In genomic region chr9:91422832-91423711, GRCh38 we compare ENCODE assay signal across 8 cellular contexts. TPM values are rescaled to one million over a fixed set of nuclear protein-coding genes. Genes with fewer than 3 reads are reported as not detected.
DNase-seq lines count a peak whose midpoint lies in the region; ATAC-seq and TF ChIP-seq lines count a peak whose summit lies in the region.

No MANE protein-coding gene starts in this region.

- peaks cover 35 to 46% (median 41%) of the 10 kb centered on the region in 4 donors for H3K4me1 Mint-ChIP-seq in CD4-positive, alpha-beta memory T cell

- POLR2A ChIA-PET in CD4-positive, alpha-beta memory T cell (lab: Charles Lee; ENCODE audit: partially characterized antibody) = interaction anchor here (1.7 to 2.5 kb wide), 3 partner anchors 62 to 386 kb away, joined by 4 to 16 read pairs (median 5); partner anchors contain the start of gene AUH
- POLR2A ChIA-PET in RWPE1 (lab: Yijun Ruan, JAX; ENCODE audit: low non-redundant PET) = interaction anchor here (0.6 to 1.1 kb wide), 3 partner anchors 82 to 250 kb away, joined by 3 read pairs; no protein-coding TSS in a partner anchor

- CTCF ChIA-PET in CD4-positive, alpha-beta memory T cell (lab: Charles Lee; ENCODE audit: partially characterized antibody) = interaction anchor here (0.6 to 8.1 kb wide), 3 partner anchors 284 to 508 kb away, joined by 3 to 155 read pairs (median 3); no protein-coding TSS in a partner anchor
- CTCF ChIA-PET in RWPE1 (lab: Yijun Ruan, JAX) = interaction anchor here (0.5 to 4.8 kb wide), 8 partner anchors 16 to 509 kb away, joined by 3 to 85 read pairs (median 4); no protein-coding TSS in a partner anchor

- no peaks in the 10 kb centered on the region for H3K9me3 ChIP-seq in CD4-positive, alpha-beta memory T cell (ENCODE audit: control insufficient read depth in 1 of 2, low read length in 2 of 2)
- no peaks in the 10 kb centered on the region for H3K9me3 ChIP-seq in uterus

- ATAC-seq in GM19395 (IDR thresholded peaks at IDR 0.05; ENCODE audit: unreplicated experiment) = peak; percentile 39
- peak; percentile 24 for ATAC-seq in HG03460 (IDR thresholded peaks at IDR 0.05; ENCODE audit: unreplicated experiment)
- ATAC-seq in activated naive CD4-positive, alpha-beta T cell treated with anti-CD3 and anti-CD28 coated beads, Interleukin-2, amount 50 U/mL, for 72 hours = peak; percentile 17 to 29

- no peaks in the 10 kb centered on the region for H3K9me3 Mint-ChIP-seq in CD4-positive, alpha-beta memory T cell
- H3K9me3 Mint-ChIP-seq in activated naive CD4-positive, alpha-beta T cell treated with anti-CD3 and anti-CD28 coated beads, Interleukin-2, amount 50 U/mL, for 72 hours = no peaks in the 10 kb centered on the region

- H3K27ac ChIP-seq in CD4-positive, alpha-beta memory T cell (ENCODE audit: low read depth, low read length) = no peak overlapping the region
- H3K27ac ChIP-seq in RWPE1 = peak overlapping the region; percentile 93
- H3K27ac ChIP-seq in uterus = peak overlapping the region; percentile 90 to 98

- peak overlapping the region; percentile 51 to 88 for H3K4me3 ChIP-seq in CD4-positive, alpha-beta memory T cell (ENCODE audit: low read length in 2 of 2)
- H3K4me3 ChIP-seq in uterus = peak overlapping the region; percentile 72 to 76

- intact Hi-C loops in CD4-positive, alpha-beta memory T cell (cut with micrococcal nuclease) = loop anchor here (1.0 to 10.0 kb wide), 3 partner anchors 62 to 902 kb away; partner anchors contain the start of genes AUH, CENPP and NOL8
- intact Hi-C loops in uterus (cut with DNase I; ENCODE audit: low total_unique reads) = loop anchor here (2.0 to 5.0 kb wide), 2 partner anchors 231 to 384 kb away; no protein-coding TSS in a partner anchor

- H3K36me3 ChIP-seq in CD4-positive, alpha-beta memory T cell (ENCODE audit: insufficient read depth, low read length) = no peaks in the 10 kb centered on the region
- no peaks in the 10 kb centered on the region for H3K36me3 ChIP-seq in uterus

- peak overlapping the region; percentile 23 to 95 (median 84) for H3K27ac Mint-ChIP-seq in CD4-positive, alpha-beta memory T cell
- H3K27ac Mint-ChIP-seq in activated naive CD4-positive, alpha-beta T cell treated with anti-CD3 and anti-CD28 coated beads, Interleukin-2, amount 50 U/mL, for 72 hours = peak overlapping the region; percentile 91 to 98

- peak; percentile 54 for TF ChIP-seq CTCF in RWPE1 (conservative IDR thresholded peaks at IDR 0.05; ENCODE audit: low read depth)
- peak in 2 of 4 experiments; percentile 40 to 45 for TF ChIP-seq CTCF in uterus (IDR thresholded peaks at IDR 0.05)

- peaks cover 18% of the 10 kb centered on the region for H3K27me3 ChIP-seq in CD4-positive, alpha-beta memory T cell (ENCODE audit: insufficient read depth, low read length)
- no peaks in the 10 kb centered on the region for H3K27me3 ChIP-seq in uterus

- DNase-seq in CD4-positive, alpha-beta memory T cell = peak; percentile 61 to 72 (median 67)
- DNase-seq in RWPE1 (ENCODE audit: low spot score) = peak; percentile 84
- DNase-seq in activated naive CD4-positive, alpha-beta T cell treated with anti-CD3 and anti-CD28 coated beads, Interleukin-2, amount 50 U/mL, for 72 hours (ENCODE audit: low spot score in 2 of 2) = peak; percentile 59 to 63
- DNase-seq in globus pallidus (ENCODE audit: low spot score) = peak; percentile 54
- DNase-seq in occipital lobe (lab: John Stamatoyannopoulos, UW) = peak; percentile 61
- DNase-seq in uterus = peak; percentile 75 to 80

- peaks cover 36% of the 10 kb centered on the region for H3K4me1 ChIP-seq in CD4-positive, alpha-beta memory T cell (ENCODE audit: insufficient read depth, low read length)
- no peaks in the 10 kb centered on the region for H3K4me1 ChIP-seq in uterus

- H3K4me3 Mint-ChIP-seq in CD4-positive, alpha-beta memory T cell = peak overlapping the region; percentile 86 to 98 (median 92)

- peaks cover 28 to 29% of the 10 kb centered on the region in 2 donors for H3K27me3 Mint-ChIP-seq in CD4-positive, alpha-beta memory T cell

- TF ChIP-seq POLR2A in uterus (IDR thresholded peaks at IDR 0.05) = peak in 1 of 2 donors; percentile 45

- peaks cover 0 to 18% of the 10 kb centered on the region in 2 donors for H3K36me3 Mint-ChIP-seq in CD4-positive, alpha-beta memory T cell
- H3K36me3 Mint-ChIP-seq in activated naive CD4-positive, alpha-beta T cell treated with anti-CD3 and anti-CD28 coated beads, Interleukin-2, amount 50 U/mL, for 72 hours = peaks cover 30 to 38% of the 10 kb centered on the region in 2 donors

RNA-seq across cellular contexts. Expression of gene NFIL3, which starts 0.6 kb away (rescaled TPM):
- 1 to 10 TPM; 2.9 to 3.3 TPM for total RNA-seq in CD4-positive, alpha-beta memory T cell
- 1 to 10 TPM; 1.8 to 2.3 TPM for polyA plus RNA-seq in CD4-positive, alpha-beta memory T cell
- total RNA-seq in activated naive CD4-positive, alpha-beta T cell treated with anti-CD3 and anti-CD28 coated beads, Interleukin-2, amount 50 U/mL, for 72 hours = 100 to 1,000 TPM in 1 of 2 donors, 10 to 100 TPM in 1; 48.8 to 120 TPM
- total RNA-seq in occipital lobe = 31.4 TPM
- total RNA-seq in uterus = 10 to 100 TPM; 28.5 to 74.7 (median 64.8) TPM
